ENCODE assay signal across 17 cellular contexts in genomic region chr18:23673725-23674124, GRCh38. TPM values are rescaled to one million over a fixed set of nuclear protein-coding genes. Genes with fewer than 3 reads are reported as not detected.
A peak's percentile ranks its signal among the peaks of the same experiment; 100 is the strongest.
DNase-seq lines count a peak whose midpoint lies in the region; ATAC-seq, FAIRE-seq and TF ChIP-seq lines count a peak whose summit lies in the region.
"Had no signal": no experiment of that assay in that cellular context is flagged by ENCODE, and none has a peak within 500 bp of the region (broad histone marks: within the 10 kb centered on the region; RNA-seq: fewer than 3 reads in every experiment).

No MANE protein-coding gene starts in this region.

- no TSS peak for BruUV-seq in mammary epithelial cell (replicated peaks; lab: Mats Ljungman, UMichigan)
- BruUV-seq in GM12878 (replicated peaks; lab: Mats Ljungman, UMichigan): no TSS peak

- H3K4me2 ChIP-seq in mammary epithelial cell (ENCODE audit: insufficient read depth, low read depth, low read length) (peak overlapping the region; percentile 24), GM12878 (ENCODE audit: control insufficient read depth, insufficient read depth) (no peak overlapping the region)

- no peaks in the 10 kb centered on the region for H3K36me3 Mint-ChIP-seq in activated T-helper 1 cell treated with anti-CD3 and anti-CD28 coated beads, Interleukin-12 subunit alpha, Interleukin-12 subunit beta, Interleukin-2, Interleukin-4 antibody, amounts not matched to agents 30 ng/mL and 10 ng/mL and 1 ng/mL, durations not matched to agents 14 hours and 24 hours and 36 hours (ENCODE audit: low read depth)

- DNase-seq in mammary epithelial cell: peak; percentile 73
- no peak for DNase-seq in breast epithelium (ENCODE audit: low spot score in 2 of 2)
- DNase-seq in GM12878 (ENCODE audit: low read depth, low spot score): no peak
- DNase-seq in stimulated activated naive CD8-positive, alpha-beta T cell treated with anti-CD3 and anti-CD28 coated beads, Interleukin-15, Interleukin-2, amounts not matched to agents 100 U/mL and 50 U/mL, for 24 hours: no peak
- DNase-seq in HTR-8/SVneo (ENCODE audit: insufficient read length, low spot score): no peak
- no peak for DNase-seq in activated T-helper 1 cell treated with anti-CD3 and anti-CD28 coated beads, Interleukin-12 subunit alpha, Interleukin-12 subunit beta, Interleukin-2, Interleukin-4 antibody, amounts not matched to agents 30 ng/mL and 10 ng/mL and 1 ng/mL, durations not matched to agents 14 hours and 24 hours and 36 hours (ENCODE audit: low spot score)
- DNase-seq: C1 segment of cervical spinal cord, DMS 273 treated with DMSO at 0.1 percent for 48 hours, KBM-7, NCI-H1092, NCI-H2227 treated with DMSO at 0.1 percent for 48 hours, NCI-H526 had no signal

- dilution Hi-C loops in mammary epithelial cell (cut with HindIII; ENCODE audit: low sequenced_read_pairs): no loop called here

- FAIRE-seq in GM12878 (lab: Jason Lieb, UNC) (no peak), HTR-8/SVneo (lab: Jason Lieb, UNC) (no peak)
- FAIRE-seq: H54 had no signal

- H2AFZ ChIP-seq in mammary epithelial cell (ENCODE audit: low read depth, low read length): no peak overlapping the region
- no peak overlapping the region for H2AFZ ChIP-seq in GM12878 (ENCODE audit: control insufficient read depth, low read depth, low read length)

- TF ChIP-seq CTCF in mammary epithelial cell (conservative IDR thresholded peaks at IDR 0.05 in 1 of 2, IDR thresholded peaks at IDR 0.05 in 1 of 2; ENCODE audit: extremely low read depth in 1 of 2, insufficient read depth in 1 of 2, low read depth in 1 of 2, low read length in 2 of 2): no peak
- no peak for TF ChIP-seq CTCF in breast epithelium (IDR thresholded peaks at IDR 0.05)
- no peak for TF ChIP-seq CTCF in GM12878 (IDR thresholded peaks at IDR 0.05 in 2 of 3, conservative IDR thresholded peaks at IDR 0.05 in 1 of 3; ENCODE audit: control insufficient read depth in 2 of 3, extremely low read depth in 1 of 3, insufficient read depth in 1 of 3, low read depth in 3 of 3, low read length in 3 of 3)

- intact Hi-C loops in mammary epithelial cell (cut with micrococcal nuclease): no loop called here
- intact Hi-C loops in breast epithelium (cut with DNase I; ENCODE audit: low total_unique reads): no loop called here
- intact Hi-C loops in GM12878 (cut with micrococcal nuclease; ENCODE audit: unreplicated experiment): no loop called here
- intact Hi-C loops in activated T-helper 1 cell treated with anti-CD3 and anti-CD28 coated beads, Interleukin-12 subunit alpha, Interleukin-12 subunit beta, Interleukin-2, Interleukin-4 antibody, amounts not matched to agents 30 ng/mL and 10 ng/mL and 1 ng/mL, durations not matched to agents 14 hours and 24 hours and 36 hours (cut with micrococcal nuclease): no loop called here

- no peaks in the 10 kb centered on the region for H3K36me3 ChIP-seq in mammary epithelial cell (ENCODE audit: insufficient read depth, low read length)
- no peaks in the 10 kb centered on the region for H3K36me3 ChIP-seq in breast epithelium
- no peaks in the 10 kb centered on the region for H3K36me3 ChIP-seq in GM12878 (ENCODE audit: control insufficient read depth in 2 of 2, insufficient read depth in 2 of 2, low read length in 1 of 2)

- SMC1A ChIA-PET in GM12878 (lab: Charles Lee; ENCODE audit: uncharacterized antibody, unreplicated experiment): no interaction called here

- H3K9me3 ChIP-seq in mammary epithelial cell (replicated peaks; ENCODE audit: insufficient read depth, low read length) (no peaks in the 10 kb centered on the region), breast epithelium (no peaks in the 10 kb centered on the region), GM12878 (replicated peaks; ENCODE audit: control insufficient read depth, insufficient read depth, low read length) (no peaks in the 10 kb centered on the region)

- H3K79me2 ChIP-seq in mammary epithelial cell (ENCODE audit: insufficient read depth, low read length) (no peaks in the 10 kb centered on the region), GM12878 (ENCODE audit: control insufficient read depth, insufficient read depth, low read length) (no peaks in the 10 kb centered on the region)

- TF ChIP-seq EP300 in GM12878 (IDR thresholded peaks at IDR 0.05; ENCODE audit: borderline replicate concordance in 1 of 2, control insufficient read depth in 1 of 2, low read depth in 2 of 2, low read length in 2 of 2): no peak

- H3K27me3 Mint-ChIP-seq in activated T-helper 1 cell treated with anti-CD3 and anti-CD28 coated beads, Interleukin-12 subunit alpha, Interleukin-12 subunit beta, Interleukin-2, Interleukin-4 antibody, amounts not matched to agents 30 ng/mL and 10 ng/mL and 1 ng/mL, durations not matched to agents 14 hours and 24 hours and 36 hours (ENCODE audit: insufficient read depth): peaks cover 33% of the 10 kb centered on the region

- no peaks in the 10 kb centered on the region for H4K20me1 ChIP-seq in mammary epithelial cell (ENCODE audit: insufficient read depth, low read length)
- H4K20me1 ChIP-seq in GM12878 (ENCODE audit: control insufficient read depth, insufficient read depth): no peaks in the 10 kb centered on the region

- H3K4me3 ChIP-seq in mammary epithelial cell (replicated peaks in 1 of 3; ENCODE audit: insufficient read depth in 1 of 3, low read depth in 2 of 3, low read length in 3 of 3) (no peak overlapping the region), breast epithelium (no peak overlapping the region), GM12878 (no peak overlapping the region)
- H3K4me3 ChIP-seq: SK-N-MC had no signal

- WGBS in mammary epithelial cell (ENCODE audit: low coverage, missing lambda C conversion rate): 0% methylated on average over 1 of the region's 1 CpG
- WGBS in GM12878 (ENCODE audit: insufficient coverage, insufficient replicate concordance, low lambda C conversion rate, missing lambda C conversion rate): 0% methylated on average over 1 of the region's 1 CpG

- H3K27me3 ChIP-seq in mammary epithelial cell (ENCODE audit: insufficient read depth, low read length) (no peaks in the 10 kb centered on the region), breast epithelium (no peaks in the 10 kb centered on the region), GM12878 (replicated peaks in 1 of 2; ENCODE audit: control insufficient read depth in 2 of 2, insufficient read depth in 2 of 2, low read length in 1 of 2) (peaks cover 0 to 2% of the 10 kb centered on the region in 2 experiments; a peak in 2 of 4 replicates)

- H3K4me1 ChIP-seq in mammary epithelial cell (ENCODE audit: insufficient read depth, low read length) (peaks cover 12% of the 10 kb centered on the region), breast epithelium (no peaks in the 10 kb centered on the region), GM12878 (ENCODE audit: control insufficient read depth, insufficient read depth, low read length) (no peaks in the 10 kb centered on the region)

- H3K4me3 Mint-ChIP-seq in activated T-helper 1 cell treated with anti-CD3 and anti-CD28 coated beads, Interleukin-12 subunit alpha, Interleukin-12 subunit beta, Interleukin-2, Interleukin-4 antibody, amounts not matched to agents 30 ng/mL and 10 ng/mL and 1 ng/mL, durations not matched to agents 14 hours and 24 hours and 36 hours: no peak overlapping the region

- POLR2A ChIA-PET in GM12878 (lab: Charles Lee): no interaction called here

- RAD21 ChIA-PET in GM12878 (lab: Charles Lee; ENCODE audit: unreplicated experiment): no interaction called here

- H3K27ac ChIP-seq in mammary epithelial cell (ENCODE audit: insufficient read depth, low read depth, low read length): no peak overlapping the region
- H3K27ac ChIP-seq in breast epithelium: no peak overlapping the region
- no peak overlapping the region for H3K27ac ChIP-seq in GM12878 (ENCODE audit: control insufficient read depth, insufficient read depth)
- H3K27ac ChIP-seq: HL-60, SK-N-MC had no signal

- in situ Hi-C loops in mammary epithelial cell (cut with MboI; ENCODE audit: low sequenced_read_pairs in 2 of 2): no loop called here
- in situ Hi-C loops in GM12878 (cut with MboI): no loop called here

- no peak for TF ChIP-seq POLR2A in breast epithelium (IDR thresholded peaks at IDR 0.05)
- no peak for TF ChIP-seq POLR2A in GM12878 (IDR thresholded peaks at IDR 0.05; ENCODE audit: low read depth, low read length)

- H3K9ac ChIP-seq in mammary epithelial cell (ENCODE audit: insufficient read depth, low read length) (no peak overlapping the region), GM12878 (ENCODE audit: control insufficient read depth, insufficient read depth, low read length) (no peak overlapping the region)

- H3K4me1 Mint-ChIP-seq in activated T-helper 1 cell treated with anti-CD3 and anti-CD28 coated beads, Interleukin-12 subunit alpha, Interleukin-12 subunit beta, Interleukin-2, Interleukin-4 antibody, amounts not matched to agents 30 ng/mL and 10 ng/mL and 1 ng/mL, durations not matched to agents 14 hours and 24 hours and 36 hours (ENCODE audit: low read depth): no peaks in the 10 kb centered on the region

- no peak overlapping the region for H3K27ac Mint-ChIP-seq in activated T-helper 1 cell treated with anti-CD3 and anti-CD28 coated beads, Interleukin-12 subunit alpha, Interleukin-12 subunit beta, Interleukin-2, Interleukin-4 antibody, amounts not matched to agents 30 ng/mL and 10 ng/mL and 1 ng/mL, durations not matched to agents 14 hours and 24 hours and 36 hours

- CTCF ChIA-PET in mammary epithelial cell (lab: Charles Lee; ENCODE audit: low non-redundant PET): no interaction called here
- CTCF ChIA-PET in GM12878 (lab: Yijun Ruan, JAX): no interaction called here

- no peak for TF ChIP-seq RAD21 in GM12878 (IDR thresholded peaks at IDR 0.05; ENCODE audit: insufficient read depth, low read depth, low read length)

- H3K9me3 Mint-ChIP-seq in activated T-helper 1 cell treated with anti-CD3 and anti-CD28 coated beads, Interleukin-12 subunit alpha, Interleukin-12 subunit beta, Interleukin-2, Interleukin-4 antibody, amounts not matched to agents 30 ng/mL and 10 ng/mL and 1 ng/mL, durations not matched to agents 14 hours and 24 hours and 36 hours: no peaks in the 10 kb centered on the region

- ATAC-seq in HG02798 (IDR thresholded peaks at IDR 0.05; ENCODE audit: poor library complexity, unreplicated experiment): peak; percentile 38
- ATAC-seq in GM12878: peak; percentile 87
- ATAC-seq in stimulated activated naive CD8-positive, alpha-beta T cell treated with anti-CD3 and anti-CD28 coated beads, Interleukin-15, Interleukin-2, amounts not matched to agents 100 U/mL and 50 U/mL, for 24 hours: peak; percentile 90
- no peak for ATAC-seq in HG02981 (IDR thresholded peaks at IDR 0.05; ENCODE audit: unreplicated experiment)

RNA-seq across cellular contexts. Expression of gene ANKRD29, which starts 11.0 kb away (rescaled TPM):
- total RNA-seq in mammary epithelial cell (1 to 10 TPM; 7.5 to 8.7 TPM), breast epithelium (10 to 100 TPM in 1 of 3 donors, 1 to 10 TPM in 2; 8.8 to 13.8 (median 9.9) TPM), GM12878 (2014; rRNA removed) (0.98 and 1.3 TPM in 2 replicates), GM12878 (2014; rRNA removed; fragmentation: Illumina TruSeq; extraction: Trizol) (1.6 TPM in 2 replicates), GM12878 (2021) (1.4 and 1.7 TPM in 2 replicates)
- polyA plus RNA-seq in mammary epithelial cell (4.7 TPM), GM12878 (2011; rRNA removed) (9.2 and 15.1 TPM in 2 replicates), GM12878 (2014; fragmentation: Illumina TruSeq; extraction: Trizol) (2.4 and 3.5 TPM in 2 replicates), GM12878 (2014; fragmentation: Nextera tagmentation; extraction: Ambion mirVana) (under 1 TPM; 0.53 to 0.62 TPM), GM12878 (2014; rRNA removed) (1.2 and 2.5 TPM in 2 replicates), GM12878 (2016; fragmentation: Nextera tagmentation; extraction: Ambion mirVana) (1 to 10 TPM; 1.6 TPM)
- 7.5 TPM for polyA minus RNA-seq in mammary epithelial cell
- 1.8 and 2.9 TPM in 2 replicates for total RNA-seq in GM12878 (2013; cell fraction: nucleolus; rRNA removed)
- polyA plus RNA-seq in GM12878 (2011; ENCODE audit: low read depth): 0.18 TPM
- 4.4 and 6.0 TPM in 2 replicates for polyA plus RNA-seq in GM12878 (2011; cell fraction: cytosol; rRNA removed)
- polyA plus RNA-seq in GM12878 (2011; cell fraction: nucleus; rRNA removed): 4.7 and 5.0 TPM in 2 replicates
- polyA plus RNA-seq in GM12878 (2012): 0.32 and 0.37 TPM in 2 replicates
- polyA minus RNA-seq in GM12878 (2011; rRNA and poly(A)+ RNA removed): 3.4 and 4.3 TPM in 2 replicates
- polyA minus RNA-seq in GM12878 (2011; cell fraction: cytosol; rRNA and poly(A)+ RNA removed): 3.2 and 4.4 TPM in 2 replicates
- polyA minus RNA-seq in GM12878 (2011; cell fraction: nucleus; rRNA and poly(A)+ RNA removed): 3.1 and 6.1 TPM in 2 replicates
- total RNA-seq in activated T-helper 1 cell treated with anti-CD3 and anti-CD28 coated beads, Interleukin-12 subunit alpha, Interleukin-12 subunit beta, Interleukin-2, Interleukin-4 antibody, amounts not matched to agents 30 ng/mL and 10 ng/mL and 1 ng/mL, durations not matched to agents 14 hours and 24 hours and 36 hours: not detected in 2 replicates

RNA-seq across cellular contexts. Expression of gene LAMA3, which starts 15.5 kb away (rescaled TPM):
- 1,000 to 10,000 TPM; 1,329 to 2,471 TPM for total RNA-seq in mammary epithelial cell
- polyA plus RNA-seq in mammary epithelial cell: 1,309 TPM
- 2,351 TPM for polyA minus RNA-seq in mammary epithelial cell
- total RNA-seq in breast epithelium: 100 to 1,000 TPM in 2 of 3 donors, 10 to 100 TPM in 1; 43.4 to 173 (median 127) TPM
- 0.17 and 0.71 TPM in 2 replicates for total RNA-seq in GM12878 (2013; cell fraction: nucleolus; rRNA removed)
- total RNA-seq in GM12878 (2014; rRNA removed): 2.0 and 2.9 TPM in 2 replicates
- 5.4 and 6.5 TPM in 2 replicates for total RNA-seq in GM12878 (2014; rRNA removed; fragmentation: Illumina TruSeq; extraction: Trizol)
- total RNA-seq in GM12878 (2021): 4.5 and 5.7 TPM in 2 replicates
- 0.12 TPM for polyA plus RNA-seq in GM12878 (2011; ENCODE audit: low read depth)
- polyA plus RNA-seq in GM12878 (2011; rRNA removed): 0.37 and 0.50 TPM in 2 replicates
- 0.15 and 0.16 TPM in 2 replicates for polyA plus RNA-seq in GM12878 (2011; cell fraction: cytosol; rRNA removed)
- 0.48 and 0.58 TPM in 2 replicates for polyA plus RNA-seq in GM12878 (2011; cell fraction: nucleus; rRNA removed)
- 0.15 and 0.51 TPM in 2 replicates for polyA plus RNA-seq in GM12878 (2012)
- polyA plus RNA-seq in GM12878 (2014; fragmentation: Illumina TruSeq; extraction: Trizol): 5.8 and 11.7 TPM in 2 replicates
- 1 to 10 TPM; 4.4 to 5.1 TPM for polyA plus RNA-seq in GM12878 (2014; fragmentation: Nextera tagmentation; extraction: Ambion mirVana)
- polyA plus RNA-seq in GM12878 (2014; rRNA removed): 2.2 and 3.3 TPM in 2 replicates
- 1 to 10 TPM; 6.2 to 6.3 TPM for polyA plus RNA-seq in GM12878 (2016; fragmentation: Nextera tagmentation; extraction: Ambion mirVana)
- 0.29 and 0.31 TPM in 2 replicates for polyA minus RNA-seq in GM12878 (2011; rRNA and poly(A)+ RNA removed)
- polyA minus RNA-seq in GM12878 (2011; cell fraction: cytosol; rRNA and poly(A)+ RNA removed): 0.27 and 0.31 TPM in 2 replicates
- polyA minus RNA-seq in GM12878 (2011; cell fraction: nucleus; rRNA and poly(A)+ RNA removed): 0.36 and 0.38 TPM in 2 replicates
- not detected in 2 replicates for total RNA-seq in activated T-helper 1 cell treated with anti-CD3 and anti-CD28 coated beads, Interleukin-12 subunit alpha, Interleukin-12 subunit beta, Interleukin-2, Interleukin-4 antibody, amounts not matched to agents 30 ng/mL and 10 ng/mL and 1 ng/mL, durations not matched to agents 14 hours and 24 hours and 36 hours

Comparison
In these comparisons a context has a peak if more than half of its experiments do, and no peak if none do; other contexts are left out.
1. RNA of gene LAMA3, which starts 15.5 kb away (total RNA-seq): 1,329 to 2,471 TPM in mammary epithelial cell; 43.4 to 173 TPM in breast epithelium, 0.17 to 6.5 TPM in GM12878 and not detected in activated T-helper 1 cell treated with anti-CD3 and anti-CD28 coated beads, Interleukin-12 subunit alpha, Interleukin-12 subunit beta, Interleukin-2, Interleukin-4 antibody, amounts not matched to agents 30 ng/mL and 10 ng/mL and 1 ng/mL, durations not matched to agents 14 hours and 24 hours and 36 hours; every median in the first group is over 4 times any median in the second.